In the genomic region with DNA sequence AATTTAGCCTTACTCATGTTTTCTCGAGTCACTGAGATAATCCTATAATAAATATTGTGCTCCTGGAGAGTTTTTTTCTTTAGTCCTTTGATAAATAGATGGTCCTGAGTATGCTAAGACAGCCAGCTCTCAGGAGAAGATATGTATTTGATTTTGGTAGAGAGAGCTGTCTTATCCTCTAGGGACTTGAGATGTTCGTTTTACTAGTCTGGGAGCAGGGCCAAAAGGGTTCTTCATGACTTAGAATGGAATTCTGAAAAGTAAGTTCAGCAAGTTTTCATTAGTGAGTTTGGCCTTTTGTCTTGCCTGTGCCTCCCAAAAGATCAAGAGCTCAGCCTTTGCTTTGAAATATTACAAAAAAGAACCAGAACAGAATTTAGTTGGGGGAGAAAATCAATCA, we compare ENCODE assay signal across 9 cellular contexts.
DNase-seq lines count a peak whose midpoint lies in the region; ATAC-seq and TF ChIP-seq lines count a peak whose summit lies in the region.
"Had no signal": no experiment of that assay in that cellular context is flagged by ENCODE, and none has a peak within 500 bp of the region (broad histone marks: within the 10 kb centered on the region; RNA-seq: fewer than 3 reads in every experiment).

No MANE protein-coding gene starts in this region.

- peak overlapping the region; percentile 90 for H3K27ac Mint-ChIP-seq in T-helper 17 cell
- no peak overlapping the region for H3K27ac Mint-ChIP-seq in activated T-cell treated with anti-CD3 and anti-CD28 coated beads, Interleukin-2, amount 50 U/mL, for 24 hours

- peaks cover 6% of the 10 kb centered on the region for H3K36me3 Mint-ChIP-seq in T-helper 17 cell (ENCODE audit: low read depth)
- H3K36me3 Mint-ChIP-seq in activated T-cell treated with anti-CD3 and anti-CD28 coated beads, Interleukin-2, amount 50 U/mL, for 24 hours (ENCODE audit: low read depth): peaks cover 14% of the 10 kb centered on the region

- H3K9me3 ChIP-seq in HAP-1: no peaks in the 10 kb centered on the region
- no peaks in the 10 kb centered on the region for H3K9me3 ChIP-seq in T-helper 17 cell (ENCODE audit: control insufficient read depth, low read length, poor library complexity, severe bottlenecking)
- H3K9me3 ChIP-seq: left lung had no signal

- peaks cover 34% of the 10 kb centered on the region for H3K4me1 Mint-ChIP-seq in T-helper 17 cell
- H3K4me1 Mint-ChIP-seq in activated T-cell treated with anti-CD3 and anti-CD28 coated beads, Interleukin-2, amount 50 U/mL, for 24 hours (ENCODE audit: low read depth): peaks cover 19% of the 10 kb centered on the region

- H3K4me3 Mint-ChIP-seq in T-helper 17 cell: no peak overlapping the region
- H3K4me3 Mint-ChIP-seq in activated T-cell treated with anti-CD3 and anti-CD28 coated beads, Interleukin-2, amount 50 U/mL, for 24 hours: no peak overlapping the region

- peak; percentile 29 to 37 for DNase-seq in HAP-1 (ENCODE audit: low spot score in 2 of 2)
- DNase-seq in T-helper 17 cell: no peak
- DNase-seq in globus pallidus (ENCODE audit: low spot score): peak; percentile 17
- DNase-seq in stromal cell of bone marrow (ENCODE audit: low read depth): peak; percentile 79
- no peak for DNase-seq in NCI-H510A treated with DMSO at 0.1 percent for 48 hours (lab: John Stamatoyannopoulos, UW)
- no peak for DNase-seq in GM10248 (ENCODE audit: extremely low spot score)
- no peak for DNase-seq in activated T-cell treated with anti-CD3 and anti-CD28 coated beads, Interleukin-2, amount 50 U/mL, for 24 hours
- DNase-seq in DMS53 treated with DMSO at 0.1 percent for 48 hours (lab: John Stamatoyannopoulos, UW; ENCODE audit: unreplicated experiment): no peak
- DNase-seq: left lung had no signal

- ATAC-seq in T-helper 17 cell: no peak
- ATAC-seq: left lung had no signal

- H3K27me3 Mint-ChIP-seq in T-helper 17 cell: no peaks in the 10 kb centered on the region
- no peaks in the 10 kb centered on the region for H3K27me3 Mint-ChIP-seq in activated T-cell treated with anti-CD3 and anti-CD28 coated beads, Interleukin-2, amount 50 U/mL, for 24 hours

- no peak for TF ChIP-seq CTCF in GM10248 (IDR thresholded peaks at IDR 0.05; ENCODE audit: control extremely low read depth, extremely low read depth, low read depth, missing control alignments)

- no peak overlapping the region for H3K4me3 ChIP-seq in HAP-1
- H3K4me3 ChIP-seq: left lung had no signal

- no peaks in the 10 kb centered on the region for H3K36me3 ChIP-seq in HAP-1 (replicated peaks)
- H3K36me3 ChIP-seq: left lung had no signal

- H3K9me3 Mint-ChIP-seq in activated T-cell treated with anti-CD3 and anti-CD28 coated beads, Interleukin-2, amount 50 U/mL, for 24 hours: no peaks in the 10 kb centered on the region

- H3K4me1 ChIP-seq in HAP-1: peaks cover 4% of the 10 kb centered on the region; the same call in 1 of the 2 replicates

- CTCF ChIA-PET in GM10248 (lab: Yijun Ruan, JAX): interaction anchor here (1.6 kb wide), 1 partner anchor 31 kb away, joined by 3 read pairs; no protein-coding TSS in a partner anchor

- H3K27me3 ChIP-seq in HAP-1 (ENCODE audit: low read depth): no peaks in the 10 kb centered on the region
- H3K27me3 ChIP-seq: left lung had no signal

- in situ Hi-C loops in HAP-1 (cut with MboI; ENCODE audit: low sequenced_read_pairs): no loop called here

- POLR2A ChIA-PET in GM10248 (lab: Yijun Ruan, JAX): no interaction called here

Comparison
In these comparisons a context has a peak if more than half of its experiments do, and no peak if none do; other contexts are left out.
1. DNase-seq: peak in HAP-1 (2 of 2), globus pallidus (single experiment) and stromal cell of bone marrow (single experiment); none in T-helper 17 cell (0 of 3), NCI-H510A treated with DMSO at 0.1 percent for 48 hours (single experiment), GM10248 (single experiment), activated T-cell treated with anti-CD3 and anti-CD28 coated beads, Interleukin-2, amount 50 U/mL, for 24 hours (single experiment) and DMS53 treated with DMSO at 0.1 percent for 48 hours (single experiment).